Comparison of ENCODE assay signal across 8 cellular contexts in the genomic region with DNA sequence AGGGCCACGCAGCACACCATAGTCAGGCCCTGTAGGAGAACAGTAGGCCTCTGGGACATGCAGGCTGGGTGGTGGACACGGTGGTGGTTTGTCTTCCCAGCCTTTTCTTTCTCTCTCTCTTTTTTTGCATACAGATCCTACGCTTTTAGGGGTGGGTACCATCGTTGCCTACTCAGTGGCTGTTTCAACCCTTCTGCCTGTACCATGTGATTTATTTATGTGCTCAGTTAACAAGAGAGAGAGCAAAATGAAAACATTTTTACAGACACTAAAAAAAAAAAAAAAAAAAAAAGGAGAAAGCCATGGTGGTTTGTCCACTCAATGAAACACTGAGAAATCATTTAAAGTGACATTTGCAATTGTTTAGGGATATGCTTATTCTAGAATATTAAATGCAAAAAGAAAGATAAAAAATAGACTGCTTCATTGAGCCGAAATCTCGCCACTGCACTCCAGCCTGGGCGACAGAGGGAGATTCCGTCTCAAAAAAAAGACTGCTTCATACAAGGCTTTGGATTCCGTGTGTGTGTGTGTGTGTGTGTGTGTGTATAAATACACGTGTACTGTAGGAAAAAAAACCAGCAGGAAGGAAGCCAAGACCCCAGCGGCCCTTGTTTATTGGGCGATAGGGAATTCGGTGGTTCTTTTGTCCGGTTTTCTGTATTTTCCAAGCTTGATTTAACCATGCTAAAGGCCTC. TPM values are rescaled to one million over a fixed set of nuclear protein-coding genes. Genes with fewer than 3 reads are reported as not detected.
DNase-seq lines count a peak whose midpoint lies in the region; ATAC-seq and TF ChIP-seq lines count a peak whose summit lies in the region.

No MANE protein-coding gene starts in this region.

- no peaks in the 10 kb centered on the region for H3K9me3 ChIP-seq in ascending aorta
- H3K9me3 ChIP-seq in stomach smooth muscle (ENCODE audit: control insufficient read depth in 2 of 2, low read length in 2 of 2) = no peaks in the 10 kb centered on the region

- no peaks in the 10 kb centered on the region for H3K27me3 Mint-ChIP-seq in activated T-cell treated with anti-CD3 and anti-CD28 coated beads, Interleukin-2, amount 50 U/mL, for 24 hours

- H3K4me1 ChIP-seq in ascending aorta (peaks cover 11 to 30% of the 10 kb centered on the region in 2 donors), stomach smooth muscle (ENCODE audit: control insufficient read depth, insufficient read depth, low read length) (peaks cover 46% of the 10 kb centered on the region)

- H3K4me3 ChIP-seq in ascending aorta = peak overlapping the region; percentile 51 to 66
- H3K4me3 ChIP-seq in stomach smooth muscle (ENCODE audit: low read length in 2 of 2) = peak overlapping the region; percentile 68 to 78

- no peak for TF ChIP-seq CTCF in ascending aorta (IDR thresholded peaks at IDR 0.05)

- peaks cover 7% of the 10 kb centered on the region for H3K36me3 Mint-ChIP-seq in activated T-cell treated with anti-CD3 and anti-CD28 coated beads, Interleukin-2, amount 50 U/mL, for 24 hours (ENCODE audit: low read depth)

- peak overlapping the region; percentile 95 for H3K27ac Mint-ChIP-seq in activated T-cell treated with anti-CD3 and anti-CD28 coated beads, Interleukin-2, amount 50 U/mL, for 24 hours

- H3K9me3 Mint-ChIP-seq in activated T-cell treated with anti-CD3 and anti-CD28 coated beads, Interleukin-2, amount 50 U/mL, for 24 hours = no peaks in the 10 kb centered on the region

- DNase-seq in activated T-cell treated with anti-CD3 and anti-CD28 coated beads, Interleukin-2, amount 50 U/mL, for 24 hours = no peak
- DNase-seq in activated T-cell treated with anti-CD3 and anti-CD28 coated beads, Interleukin-2, amount 50 U/mL, for 1 hour = no peak
- DNase-seq in NCI-H446 (lab: John Stamatoyannopoulos, UW) (peak; percentile 60 to 68), ascending aorta (ENCODE audit: low spot score in 2 of 2) (peak in 1 of 2 donors; percentile 77), kidney glomerular epithelial cell (lab: John Stamatoyannopoulos, UW) (peak; percentile 82)

- H3K36me3 ChIP-seq in ascending aorta (no peaks in the 10 kb centered on the region), stomach smooth muscle (ENCODE audit: control insufficient read depth in 2 of 2, insufficient read depth in 2 of 2, low read length in 2 of 2) (no peaks in the 10 kb centered on the region)

- peak overlapping the region; percentile 57 to 69 for H3K9ac ChIP-seq in stomach smooth muscle (ENCODE audit: low read length in 2 of 2)

- H3K4me3 Mint-ChIP-seq in activated T-cell treated with anti-CD3 and anti-CD28 coated beads, Interleukin-2, amount 50 U/mL, for 24 hours = peak overlapping the region; percentile 85

- H3K27ac ChIP-seq in ascending aorta = peak overlapping the region; percentile 40 to 79
- H3K27ac ChIP-seq in stomach smooth muscle (ENCODE audit: low read length) = peak overlapping the region; percentile 67

- no peaks in the 10 kb centered on the region for H3K27me3 ChIP-seq in ascending aorta
- H3K27me3 ChIP-seq in stomach smooth muscle (ENCODE audit: control insufficient read depth in 1 of 2, insufficient read depth in 2 of 2, low read length in 2 of 2) = no peaks in the 10 kb centered on the region

- intact Hi-C loops in ascending aorta (cut with DNase I) = loop anchor here (5.0 to 10.0 kb wide), 6 partner anchors 179 to 1239 kb away; a partner anchor contains a TSS

- peaks cover 60% of the 10 kb centered on the region for H3K4me1 Mint-ChIP-seq in activated T-cell treated with anti-CD3 and anti-CD28 coated beads, Interleukin-2, amount 50 U/mL, for 24 hours (ENCODE audit: low read depth)

- no peak for ATAC-seq in HG02763 (IDR thresholded peaks at IDR 0.05; ENCODE audit: unreplicated experiment)
- no peak for ATAC-seq in activated CD4-positive, CD25-positive, alpha-beta regulatory T cell treated with anti-CD3 and anti-CD28 coated beads, Interleukin-2, amount 50 U/mL, for 24 hours

RNA-seq across cellular contexts. Expression of a gene that starts 3.3 kb away (rescaled TPM):
- total RNA-seq in ascending aorta = 11.0 TPM

RNA-seq across cellular contexts. Expression of a gene that starts 11.2 kb away (rescaled TPM):
- total RNA-seq in ascending aorta = 17.6 TPM

RNA-seq across cellular contexts. Expression of a gene that starts 46.5 kb away (rescaled TPM):
- total RNA-seq in ascending aorta = 6.8 TPM

RNA-seq across cellular contexts. Expression of a gene that starts 46.5 kb away (rescaled TPM):
- total RNA-seq in ascending aorta = 27.0 TPM

Comparison
In these comparisons a context has a peak if more than half of its experiments do, and no peak if none do; other contexts are left out.
1. DNase-seq: peak in NCI-H446 (2 of 2) and kidney glomerular epithelial cell (single experiment); none in activated T-cell treated with anti-CD3 and anti-CD28 coated beads, Interleukin-2, amount 50 U/mL, for 24 hours (single experiment) and activated T-cell treated with anti-CD3 and anti-CD28 coated beads, Interleukin-2, amount 50 U/mL, for 1 hour (single experiment).